Comparison of ENCODE assay signal across 10 cellular contexts in the genomic region with DNA sequence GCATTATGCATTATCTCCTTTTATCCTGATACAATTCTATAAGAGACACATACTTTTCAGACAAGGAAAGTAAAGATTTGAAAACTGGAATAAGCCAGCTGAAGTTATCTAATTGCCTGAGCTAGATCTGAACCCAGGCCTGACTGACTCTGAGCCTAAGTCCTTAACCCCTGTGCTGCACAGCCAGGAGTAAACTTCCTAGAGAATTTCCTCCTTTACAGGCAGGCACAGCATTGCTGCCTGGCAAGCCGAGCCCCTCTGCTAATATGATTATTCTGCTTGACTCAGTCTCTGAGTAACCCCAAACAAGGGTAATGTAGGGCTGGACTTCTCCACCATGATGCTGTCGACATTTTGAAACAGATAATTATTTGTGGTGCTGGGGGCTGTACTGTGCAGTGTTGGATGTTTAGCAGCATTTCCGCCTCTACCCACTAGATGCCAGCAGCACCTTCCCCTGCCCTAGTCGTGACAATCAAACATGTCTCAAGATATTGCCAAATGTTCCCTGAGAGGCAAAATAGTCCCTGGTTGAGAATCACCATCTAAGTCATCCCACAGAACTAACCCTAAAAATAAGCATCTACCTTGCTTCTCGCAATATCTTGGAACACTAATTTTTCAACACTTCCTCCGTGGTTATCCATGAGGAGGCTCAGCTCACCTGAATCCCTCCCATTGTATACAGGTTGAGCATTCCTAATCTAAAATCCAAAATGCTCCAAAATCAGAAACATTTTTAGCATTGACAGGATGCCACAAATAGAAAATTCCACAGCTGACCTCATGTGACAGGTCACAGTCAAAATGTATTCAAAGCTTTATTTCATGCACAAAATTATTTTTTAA. TPM values are rescaled to one million over a fixed set of nuclear protein-coding genes. Genes with fewer than 3 reads are reported as not detected.
A peak's percentile ranks its signal among the peaks of the same experiment; 100 is the strongest.
DNase-seq lines count a peak whose midpoint lies in the region; TF ChIP-seq lines count a peak whose summit lies in the region.
"Had no signal": no experiment of that assay in that cellular context is flagged by ENCODE, and none has a peak within 500 bp of the region (broad histone marks: within the 10 kb centered on the region; RNA-seq: fewer than 3 reads in every experiment).

No MANE protein-coding gene starts in this region.

- peaks cover 4% of the 10 kb centered on the region for H3K4me1 Mint-ChIP-seq in activated T-helper 2 cell treated with anti-CD3 and anti-CD28 coated beads, Interferon-gamma antibody, Interleukin-2, Interleukin-4, amounts not matched to agents 10 μg/mL and 5 μg/mL and 100 μg/mL, durations not matched to agents 14 hours and 24 hours and 36 hours (ENCODE audit: low read depth)

- no peaks in the 10 kb centered on the region for H3K36me3 ChIP-seq in GM06990 (ENCODE audit: control insufficient read depth, insufficient read depth, low read length)
- no peaks in the 10 kb centered on the region for H3K36me3 ChIP-seq in SJCRH30

- H3K27ac Mint-ChIP-seq in activated T-helper 2 cell treated with anti-CD3 and anti-CD28 coated beads, Interferon-gamma antibody, Interleukin-2, Interleukin-4, amounts not matched to agents 10 μg/mL and 5 μg/mL and 100 μg/mL, durations not matched to agents 14 hours and 24 hours and 36 hours, result no peak overlapping the region
- H3K27ac Mint-ChIP-seq: dendritic cell treated with granulocyte-macrophage colony-stimulating factor and Interleukin-4, amounts not matched to agents 40 ng/mL and 50 ng/mL, for 4 days; stimulated activated naive CD8-positive, alpha-beta T cell treated with anti-CD3 and anti-CD28 coated beads, Interleukin-15, Interleukin-2, amounts not matched to agents 100 ng/mL and 50 ng/mL, for 24 hours had no signal

- H3K36me3 Mint-ChIP-seq in activated T-helper 2 cell treated with anti-CD3 and anti-CD28 coated beads, Interferon-gamma antibody, Interleukin-2, Interleukin-4, amounts not matched to agents 10 μg/mL and 5 μg/mL and 100 μg/mL, durations not matched to agents 14 hours and 24 hours and 36 hours (ENCODE audit: low read depth), result no peaks in the 10 kb centered on the region

- peak; percentile 65 for TF ChIP-seq CTCF in GM06990 (IDR thresholded peaks at IDR 0.05; ENCODE audit: insufficient read depth, low read length, poor library complexity, severe bottlenecking)

- H3K27me3 ChIP-seq in GM06990 (replicated peaks; ENCODE audit: control insufficient read depth, insufficient read depth, low read length) (0 out of 2 replicates have a peak, but pooled peaks cover 2% of the 10 kb centered on the region), SJCRH30 (no peaks in the 10 kb centered on the region)

- H3K27ac ChIP-seq in SJCRH30, result no peak overlapping the region

- H3K4me3 Mint-ChIP-seq in activated T-helper 2 cell treated with anti-CD3 and anti-CD28 coated beads, Interferon-gamma antibody, Interleukin-2, Interleukin-4, amounts not matched to agents 10 μg/mL and 5 μg/mL and 100 μg/mL, durations not matched to agents 14 hours and 24 hours and 36 hours (ENCODE audit: low read depth), result no peak overlapping the region
- H3K4me3 Mint-ChIP-seq: dendritic cell treated with granulocyte-macrophage colony-stimulating factor and Interleukin-4, amounts not matched to agents 40 ng/mL and 50 ng/mL, for 4 days; stimulated activated naive CD8-positive, alpha-beta T cell treated with anti-CD3 and anti-CD28 coated beads, Interleukin-15, Interleukin-2, amounts not matched to agents 100 ng/mL and 50 ng/mL, for 24 hours had no signal

- DNase-seq in A172 (ENCODE audit: low spot score) (peak; percentile 62), GM06990 (ENCODE audit: extremely low read depth, insufficient read length) (no peak), HT-29 (ENCODE audit: low spot score) (peak; percentile 52), SJCRH30 (peak; percentile 48 to 71), left kidney (ENCODE audit: low read depth, low spot score) (peak; percentile 57), stromal cell of bone marrow (ENCODE audit: low read depth) (peak; percentile 51)
- DNase-seq in central memory CD4-positive, alpha-beta T cell, result peak; percentile 12
- no peak for DNase-seq in activated T-helper 2 cell treated with anti-CD3 and anti-CD28 coated beads, Interferon-gamma antibody, Interleukin-2, Interleukin-4, amounts not matched to agents 10 μg/mL and 5 μg/mL and 100 μg/mL, durations not matched to agents 14 hours and 24 hours and 36 hours (ENCODE audit: low spot score)

- no peaks in the 10 kb centered on the region for H3K9me3 Mint-ChIP-seq in activated T-helper 2 cell treated with anti-CD3 and anti-CD28 coated beads, Interferon-gamma antibody, Interleukin-2, Interleukin-4, amounts not matched to agents 10 μg/mL and 5 μg/mL and 100 μg/mL, durations not matched to agents 14 hours and 24 hours and 36 hours
- H3K9me3 Mint-ChIP-seq: dendritic cell treated with granulocyte-macrophage colony-stimulating factor and Interleukin-4, amounts not matched to agents 40 ng/mL and 50 ng/mL, for 4 days; stimulated activated naive CD8-positive, alpha-beta T cell treated with anti-CD3 and anti-CD28 coated beads, Interleukin-15, Interleukin-2, amounts not matched to agents 100 ng/mL and 50 ng/mL, for 24 hours had no signal

- no peak overlapping the region for H3K4me3 ChIP-seq in GM06990 (replicated peaks; ENCODE audit: low read depth, low read length)
- no peak overlapping the region for H3K4me3 ChIP-seq in SJCRH30

- no peaks in the 10 kb centered on the region for H3K9me3 ChIP-seq in SJCRH30 (replicated peaks)

- intact Hi-C loops in activated T-helper 2 cell treated with anti-CD3 and anti-CD28 coated beads, Interferon-gamma antibody, Interleukin-2, Interleukin-4, amounts not matched to agents 10 μg/mL and 5 μg/mL and 100 μg/mL, durations not matched to agents 14 hours and 24 hours and 36 hours (cut with micrococcal nuclease), result loop anchor here (1.0 to 5.0 kb wide), 4 partner anchors 25 to 145 kb away; no protein-coding TSS in a partner anchor

- peaks cover 27% of the 10 kb centered on the region for H3K27me3 Mint-ChIP-seq in activated T-helper 2 cell treated with anti-CD3 and anti-CD28 coated beads, Interferon-gamma antibody, Interleukin-2, Interleukin-4, amounts not matched to agents 10 μg/mL and 5 μg/mL and 100 μg/mL, durations not matched to agents 14 hours and 24 hours and 36 hours (ENCODE audit: low read depth)

- H3K4me1 ChIP-seq in SJCRH30, result no peaks in the 10 kb centered on the region

RNA-seq across cellular contexts. Expression of a gene that starts 18.5 kb away (rescaled TPM):
- total RNA-seq in A172 (2014; rRNA removed; shearing (Covaris generic)), result not detected in 2 replicates
- not detected in 2 replicates for total RNA-seq in HT-29 (2014; rRNA removed; shearing (Covaris generic))
- not detected in 2 replicates for total RNA-seq in SJCRH30 (2014; rRNA removed; shearing (Covaris generic))
- total RNA-seq in activated T-helper 2 cell treated with anti-CD3 and anti-CD28 coated beads, Interferon-gamma antibody, Interleukin-2, Interleukin-4, amounts not matched to agents 10 μg/mL and 5 μg/mL and 100 μg/mL, durations not matched to agents 14 hours and 24 hours and 36 hours, result not detected in 2 replicates

RNA-seq across cellular contexts. Expression of a gene that starts 50.2 kb away (rescaled TPM):
- total RNA-seq in A172 (2014; rRNA removed; shearing (Covaris generic)), result 7.0 and 13.7 TPM in 2 replicates
- total RNA-seq in HT-29 (2014; rRNA removed; shearing (Covaris generic)), result 109 and 120 TPM in 2 replicates
- 8.9 and 9.1 TPM in 2 replicates for total RNA-seq in SJCRH30 (2014; rRNA removed; shearing (Covaris generic))
- total RNA-seq in activated T-helper 2 cell treated with anti-CD3 and anti-CD28 coated beads, Interferon-gamma antibody, Interleukin-2, Interleukin-4, amounts not matched to agents 10 μg/mL and 5 μg/mL and 100 μg/mL, durations not matched to agents 14 hours and 24 hours and 36 hours, result 11.3 and 11.5 TPM in 2 replicates

Comparison
In these comparisons a context has a peak if more than half of its experiments do, and no peak if none do; other contexts are left out.
1. DNase-seq: peak in A172 (single experiment), HT-29 (single experiment), SJCRH30 (2 of 2), central memory CD4-positive, alpha-beta T cell (single experiment), left kidney (single experiment) and stromal cell of bone marrow (single experiment); none in GM06990 (single experiment) and activated T-helper 2 cell treated with anti-CD3 and anti-CD28 coated beads, Interferon-gamma antibody, Interleukin-2, Interleukin-4, amounts not matched to agents 10 μg/mL and 5 μg/mL and 100 μg/mL, durations not matched to agents 14 hours and 24 hours and 36 hours (single experiment).